Comparison of ENCODE assay signal across 8 cellular contexts in the genomic region with DNA sequence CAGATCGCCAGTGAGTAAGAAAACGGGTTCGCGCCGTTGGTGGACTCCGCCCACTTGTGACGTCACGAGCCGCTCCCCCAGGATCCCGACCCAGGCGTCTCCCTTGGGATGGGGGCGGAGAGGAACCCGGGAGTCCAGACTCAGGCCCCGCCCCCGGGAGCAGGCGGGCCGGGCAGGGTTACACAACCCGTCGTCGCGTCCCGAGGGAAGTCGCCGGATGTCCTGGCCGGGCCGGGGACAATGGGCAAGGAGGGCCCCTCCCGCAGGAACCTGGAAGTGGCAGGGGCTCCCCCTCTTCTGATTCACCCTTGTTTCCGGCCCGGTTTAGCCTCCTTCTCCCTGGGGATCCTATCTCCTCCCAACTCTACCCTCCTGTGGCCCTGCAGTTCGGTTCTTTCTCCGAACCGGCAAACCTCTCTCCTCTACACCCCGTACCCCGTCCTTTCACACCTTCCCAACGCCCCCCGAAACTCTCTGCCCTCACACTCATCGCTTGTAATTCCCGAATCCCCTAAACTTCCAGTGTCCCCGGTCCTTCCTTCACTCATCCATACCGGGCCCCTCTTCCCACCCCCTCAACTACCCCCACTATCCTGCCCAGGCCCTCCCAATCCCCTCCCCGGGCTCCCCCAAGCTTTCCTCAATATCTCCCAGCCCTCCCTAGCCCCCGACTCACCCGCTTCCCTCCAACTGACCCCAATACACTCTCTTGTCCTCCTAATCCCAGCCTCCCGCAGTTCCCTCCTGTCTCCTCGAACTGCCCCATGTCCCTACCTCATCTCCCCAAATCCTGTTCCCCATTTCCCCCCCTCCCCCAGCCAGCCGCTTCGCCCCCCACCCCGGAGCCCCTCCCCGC. TPM values are rescaled to one million over a fixed set of nuclear protein-coding genes. Genes with fewer than 3 reads are reported as not detected.
DNase-seq lines count a peak whose midpoint lies in the region; ATAC-seq and TF ChIP-seq lines count a peak whose summit lies in the region.

No MANE protein-coding gene starts in this region.

- peaks cover 22% of the 10 kb centered on the region for H3K4me1 ChIP-seq in DND-41 (ENCODE audit: insufficient read depth, low read length)
- 0 out of 2 replicates have a peak, but pooled peaks cover 3% of the 10 kb centered on the region for H3K4me1 ChIP-seq in HUES64 (ENCODE audit: insufficient read depth, low read length)
- H3K4me1 ChIP-seq in right atrium auricular region = peaks cover 0 to 38% of the 10 kb centered on the region in 2 donors

- intact Hi-C loops in posterior vena cava (cut with DNase I) = no loop called here

- H3K27ac ChIP-seq in DND-41 (ENCODE audit: low read length) (no peak overlapping the region), HUES64 (ENCODE audit: low read depth, low read length) (peak overlapping the region; percentile 52; the same call in 1 of the 2 replicates), SK-N-MC (no peak overlapping the region), right atrium auricular region (peak overlapping the region; percentile 95 to 97)

- 0 out of 2 replicates have a peak overlapping the region, but pooled peaks have one; percentile 16 for H3K4me2 ChIP-seq in DND-41 (ENCODE audit: insufficient read depth, low read length)

- peaks cover 4% of the 10 kb centered on the region for H3K27me3 ChIP-seq in DND-41 (ENCODE audit: insufficient read depth, low read length, poor library complexity)
- H3K27me3 ChIP-seq in HUES64 (ENCODE audit: insufficient read depth, low read length) = no peaks in the 10 kb centered on the region
- no peaks in the 10 kb centered on the region for H3K27me3 ChIP-seq in right atrium auricular region

- H3K36me3 ChIP-seq in DND-41 (ENCODE audit: insufficient read depth, low read length) (no peaks in the 10 kb centered on the region), HUES64 (ENCODE audit: insufficient read depth, low read length) (no peaks in the 10 kb centered on the region), SK-N-MC (ENCODE audit: insufficient read depth, low read length) (no peaks in the 10 kb centered on the region), right atrium auricular region (no peaks in the 10 kb centered on the region)

- H3K9ac ChIP-seq in DND-41 (ENCODE audit: low read depth, low read length) (no peak overlapping the region), HUES64 (ENCODE audit: low read depth, low read length) (peak overlapping the region; percentile 68), SK-N-MC (ENCODE audit: insufficient read length) (no peak overlapping the region)

- DNase-seq in DND-41 (no peak), SK-N-MC (ENCODE audit: low read depth, low spot score) (no peak), astrocyte of the spinal cord (ENCODE audit: low read depth, low spot score) (peak; percentile 85), right atrium auricular region (ENCODE audit: low spot score) (peak; percentile 99), posterior vena cava (ENCODE audit: low spot score) (peak; percentile 98)

- no peaks in the 10 kb centered on the region for H3K9me3 ChIP-seq in DND-41 (ENCODE audit: insufficient read depth, low read length, severe bottlenecking)
- H3K9me3 ChIP-seq in HUES64 (ENCODE audit: insufficient read depth, low read depth, low read length) = no peaks in the 10 kb centered on the region
- H3K9me3 ChIP-seq in SK-N-MC (ENCODE audit: low read depth, low read length) = no peaks in the 10 kb centered on the region
- no peaks in the 10 kb centered on the region for H3K9me3 ChIP-seq in right atrium auricular region

- WGBS in HUES64 = under 1% methylated on average over 46 of the region's 49 CpGs

- H3K79me2 ChIP-seq in DND-41 (ENCODE audit: insufficient read depth, low read length) = no peaks in the 10 kb centered on the region

- no peak overlapping the region for H3K4me3 ChIP-seq in DND-41 (ENCODE audit: low read depth in 1 of 2, low read length in 2 of 2)
- peak overlapping the region; percentile 66 for H3K4me3 ChIP-seq in HUES64 (ENCODE audit: low read length)
- peak overlapping the region; percentile 77 for H3K4me3 ChIP-seq in SK-N-MC
- H3K4me3 ChIP-seq in astrocyte of the spinal cord (ENCODE audit: low read depth, low read length) = peak overlapping the region; percentile 46
- H3K4me3 ChIP-seq in right atrium auricular region = peak overlapping the region; percentile 42 to 55

- TF ChIP-seq CTCF in DND-41 (IDR thresholded peaks at IDR 0.05; ENCODE audit: borderline replicate concordance, extremely low read depth, low read length, poor library complexity, severe bottlenecking) (no peak), astrocyte of the spinal cord (IDR thresholded peaks at IDR 0.05; ENCODE audit: low read depth, low read length) (no peak), right atrium auricular region (IDR thresholded peaks at IDR 0.05) (no peak)

- no peak overlapping the region for H2AFZ ChIP-seq in DND-41 (ENCODE audit: low read depth, low read length)

- ATAC-seq in DND-41 (ENCODE audit: insufficient read depth, low read depth) (no peak), GM18498 (IDR thresholded peaks at IDR 0.05; ENCODE audit: unreplicated experiment) (no peak), HG03469 (IDR thresholded peaks at IDR 0.05; ENCODE audit: unreplicated experiment) (no peak)

- in situ Hi-C loops in astrocyte of the spinal cord (cut with HindIII; ENCODE audit: low sequenced_read_pairs) = no loop called here

- H4K20me1 ChIP-seq in DND-41 (ENCODE audit: insufficient read depth, low read length) = no peaks in the 10 kb centered on the region

RNA-seq across cellular contexts. Expression of a gene that starts 20.0 kb away (rescaled TPM):
- polyA plus RNA-seq in HUES64 (2013, experiment 1 of 2) = 34.4 TPM
- polyA plus RNA-seq in HUES64 (2013, experiment 2 of 2) = 45.5 TPM
- total RNA-seq in right atrium auricular region (100 to 1,000 TPM; 110 to 126 TPM), posterior vena cava (10 to 100 TPM; 65.0 to 68.4 TPM)

RNA-seq across cellular contexts. Expression of a gene that starts 24.1 kb away (rescaled TPM):
- 0.25 TPM for polyA plus RNA-seq in HUES64 (2013, experiment 1 of 2)
- polyA plus RNA-seq in HUES64 (2013, experiment 2 of 2) = 0.44 TPM
- total RNA-seq in right atrium auricular region (10 to 100 TPM; 17.8 to 19.7 TPM), posterior vena cava (10 to 100 TPM; 33.2 to 73.0 TPM)

RNA-seq across cellular contexts. Expression of a gene that starts 37.2 kb away (rescaled TPM):
- polyA plus RNA-seq in HUES64 (2013, experiment 1 of 2) = 22.8 TPM
- polyA plus RNA-seq in HUES64 (2013, experiment 2 of 2) = 22.9 TPM
- total RNA-seq in right atrium auricular region = 1 to 10 TPM; 5.5 to 5.6 TPM
- total RNA-seq in posterior vena cava = 1 to 10 TPM; 4.2 to 4.8 TPM

RNA-seq across cellular contexts. Expression of a gene that starts 38.8 kb away (rescaled TPM):
- 15.4 TPM for polyA plus RNA-seq in HUES64 (2013, experiment 1 of 2)
- polyA plus RNA-seq in HUES64 (2013, experiment 2 of 2) = 19.3 TPM
- total RNA-seq in right atrium auricular region = 100 to 1,000 TPM; 112 to 230 TPM
- total RNA-seq in posterior vena cava = 10 to 100 TPM; 20.1 to 31.2 TPM

RNA-seq across cellular contexts. Expression of a gene that starts 53.2 kb away (rescaled TPM):
- 17.2 TPM for polyA plus RNA-seq in HUES64 (2013, experiment 1 of 2)
- 18.8 TPM for polyA plus RNA-seq in HUES64 (2013, experiment 2 of 2)
- total RNA-seq in right atrium auricular region = 10 to 100 TPM; 22.8 to 24.0 TPM
- total RNA-seq in posterior vena cava = 10 to 100 TPM in 1 of 2 donors, 1 to 10 TPM in 1; 9.4 to 14.5 TPM

Comparison
In these comparisons a context has a peak if more than half of its experiments do, and no peak if none do; other contexts are left out.
1. DNase-seq: peak in astrocyte of the spinal cord (single experiment), right atrium auricular region (single experiment) and posterior vena cava (single experiment); none in DND-41 (single experiment) and SK-N-MC (single experiment).
2. H3K27ac ChIP-seq: peak in HUES64 (single experiment) and right atrium auricular region (2 of 2); none in DND-41 (single experiment) and SK-N-MC (single experiment).
3. H3K4me3 ChIP-seq: peak in HUES64 (single experiment), SK-N-MC (single experiment), astrocyte of the spinal cord (single experiment) and right atrium auricular region (2 of 2); none in DND-41 (0 of 2).